29 cellular contexts compared by ENCODE assay signal in genomic region chr3:183949690-183950089, GRCh38.
"Had no signal": no experiment of that assay in that cellular context is flagged by ENCODE, and none has a peak within 500 bp of the region (broad histone marks: within the 10 kb centered on the region; RNA-seq: fewer than 3 reads in every experiment).

No MANE protein-coding gene starts in this region.

- H3K27ac ChIP-seq: ovary, parathyroid adenoma, psoas muscle, right lobe of liver, sigmoid colon, suprapubic skin, testis, tibial artery, transverse colon, upper lobe of right lung, uterus had no signal

- H2AFZ ChIP-seq: parathyroid adenoma had no signal

- H3K4me3 ChIP-seq: ovary, psoas muscle, right lobe of liver, sigmoid colon, suprapubic skin, testis, tibial artery, transverse colon, upper lobe of right lung, uterus had no signal

- H3K27ac Mint-ChIP-seq: naive thymus-derived CD4-positive, alpha-beta T cell; natural killer cell; nephron; progenitor cell of endocrine pancreas; stimulated activated effector memory CD8-positive, alpha-beta T cell treated with anti-CD3 and anti-CD28 coated beads, Interleukin-12 subunit alpha, Interleukin-12 subunit beta, amount 100 ng/mL, for 72 hours; stimulated activated naive CD8-positive, alpha-beta T cell treated with anti-CD3 and anti-CD28 coated beads, Interleukin-15, amount 100 ng/mL, for 72 hours; type B pancreatic cell had no signal

- DNase-seq: naive thymus-derived CD4-positive, alpha-beta T cell; natural killer cell; occipital lobe; ovary; psoas muscle; right cardiac atrium; right lobe of liver; sigmoid colon; small intestine; stimulated activated CD4-positive, alpha-beta T cell treated with anti-CD3 and anti-CD28 coated beads, Interleukin-15, amount 100 ng/mL, for 24 hours; stimulated activated CD4-positive, alpha-beta T cell treated with anti-CD3 and anti-CD28 coated beads, Interleukin-2, amount 100 ng/mL, for 24 hours; stimulated activated CD4-positive, alpha-beta T cell treated with anti-CD3 and anti-CD28 coated beads, Interleukin-2, amount 100 ng/mL, for 48 hours; stimulated activated CD4-positive, alpha-beta T cell treated with anti-CD3 and anti-CD28 coated beads, Interleukin-4, amount 100 ng/mL, for 24 hours; stimulated activated naive CD4-positive, alpha-beta T cell; stimulated activated naive CD8-positive, alpha-beta T cell treated with anti-CD3 and anti-CD28 coated beads, Interleukin-15, amount 100 ng/mL, for 72 hours; stimulated activated naive CD8-positive, alpha-beta T cell treated with anti-CD3 and anti-CD28 coated beads, Interleukin-15, Interleukin-2, amounts not matched to agents 100 U/mL and 50 U/mL, for 24 hours; substantia nigra; testis; tibial artery; transverse colon; upper lobe of right lung; uterus had no signal

- H3K9me3 ChIP-seq: ovary, psoas muscle, right lobe of liver, sigmoid colon, suprapubic skin, testis, tibial artery, transverse colon, upper lobe of right lung, uterus had no signal

- H3K27me3 Mint-ChIP-seq: naive thymus-derived CD4-positive, alpha-beta T cell; progenitor cell of endocrine pancreas; stimulated activated naive CD8-positive, alpha-beta T cell treated with anti-CD3 and anti-CD28 coated beads, Interleukin-15, amount 100 ng/mL, for 72 hours; type B pancreatic cell had no signal

- H3K4me1 Mint-ChIP-seq: naive thymus-derived CD4-positive, alpha-beta T cell; natural killer cell; nephron; stimulated activated effector memory CD8-positive, alpha-beta T cell treated with anti-CD3 and anti-CD28 coated beads, Interleukin-12 subunit alpha, Interleukin-12 subunit beta, amount 100 ng/mL, for 72 hours; stimulated activated naive CD8-positive, alpha-beta T cell treated with anti-CD3 and anti-CD28 coated beads, Interleukin-15, amount 100 ng/mL, for 72 hours had no signal

- H3K36me3 ChIP-seq: ovary, uterus had no signal

- H3K4me3 Mint-ChIP-seq: naive thymus-derived CD4-positive, alpha-beta T cell; natural killer cell; nephron; neural crest cell; stimulated activated effector memory CD8-positive, alpha-beta T cell treated with anti-CD3 and anti-CD28 coated beads, Interleukin-12 subunit alpha, Interleukin-12 subunit beta, amount 100 ng/mL, for 72 hours; stimulated activated naive CD8-positive, alpha-beta T cell treated with anti-CD3 and anti-CD28 coated beads, Interleukin-15, amount 100 ng/mL, for 72 hours; type B pancreatic cell had no signal

- ATAC-seq: naive thymus-derived CD4-positive, alpha-beta T cell; natural killer cell; psoas muscle; right cardiac atrium; right lobe of liver; stimulated activated effector memory CD8-positive, alpha-beta T cell treated with anti-CD3 and anti-CD28 coated beads, Interleukin-12 subunit alpha, Interleukin-12 subunit beta, amount 100 ng/mL, for 72 hours; stimulated activated naive CD8-positive, alpha-beta T cell treated with anti-CD3 and anti-CD28 coated beads, Interleukin-15, amount 100 ng/mL, for 72 hours; stimulated activated naive CD8-positive, alpha-beta T cell treated with anti-CD3 and anti-CD28 coated beads, Interleukin-15, Interleukin-2, amounts not matched to agents 100 U/mL and 50 U/mL, for 24 hours; upper lobe of right lung had no signal

- H3K9me3 Mint-ChIP-seq: naive thymus-derived CD4-positive, alpha-beta T cell; natural killer cell; nephron; neural crest cell; stimulated activated effector memory CD8-positive, alpha-beta T cell treated with anti-CD3 and anti-CD28 coated beads, Interleukin-12 subunit alpha, Interleukin-12 subunit beta, amount 100 ng/mL, for 72 hours; stimulated activated naive CD8-positive, alpha-beta T cell treated with anti-CD3 and anti-CD28 coated beads, Interleukin-15, amount 100 ng/mL, for 72 hours; type B pancreatic cell had no signal

- H3K27me3 ChIP-seq: ovary, right lobe of liver, sigmoid colon, suprapubic skin, testis, tibial artery, transverse colon, upper lobe of right lung, uterus had no signal

- H3K9ac ChIP-seq: parathyroid adenoma had no signal

- H3K4me1 ChIP-seq: parathyroid adenoma, psoas muscle, right lobe of liver, sigmoid colon, suprapubic skin, testis, tibial artery, transverse colon, upper lobe of right lung, uterus had no signal

- H3K79me2 ChIP-seq: parathyroid adenoma had no signal
